1 cellular context compared by ENCODE assay signal in the genomic region with DNA sequence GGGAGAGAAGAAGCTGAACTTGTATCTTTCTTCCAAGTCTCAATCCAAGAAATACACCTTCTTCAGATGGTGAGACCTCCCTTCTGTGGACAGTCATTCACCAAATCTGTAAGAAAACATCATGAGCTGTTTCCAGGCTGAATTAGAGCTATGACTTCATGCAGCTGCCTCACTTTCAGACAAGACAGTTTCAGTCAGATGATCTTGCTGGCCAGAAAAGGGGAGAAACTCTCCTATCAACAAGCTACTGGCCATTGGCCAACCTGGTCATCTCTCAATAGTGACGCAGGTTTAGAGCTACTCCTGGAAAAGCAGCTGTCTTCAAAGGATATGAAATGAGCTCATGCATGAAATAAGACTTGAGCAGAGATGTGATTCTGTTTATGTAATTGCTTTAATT.
TF ChIP-seq lines count a peak whose summit lies in the region.

No MANE protein-coding gene starts in this region.

TF ChIP-seq in HepG2, 621 proteins besides CTCF, POLR2A, EP300 and RAD21 (continued from another document):
- TF ChIP-seq AFF4 (CRISPR knock-in tag; IDR thresholded peaks at IDR 0.05) (no peak), KAT2B (IDR thresholded peaks at IDR 0.05; ENCODE audit: borderline replicate concordance, low read depth, low read length) (no peak), IRF2 (CRISPR knock-in tag; IDR thresholded peaks at IDR 0.05) (no peak), SSRP1 (CRISPR knock-in tag; IDR thresholded peaks at IDR 0.05) (no peak), ZNF616 (CRISPR knock-in tag; IDR thresholded peaks at IDR 0.05; ENCODE audit: low read depth) (no peak), PRPF4 (IDR thresholded peaks at IDR 0.05; ENCODE audit: low read depth, low read length, poor library complexity, severe bottlenecking) (no peak), EED (CRISPR knock-in tag; IDR thresholded peaks at IDR 0.05) (no peak), ZNF883 (CRISPR knock-in tag; IDR thresholded peaks at IDR 0.05; ENCODE audit: not compliant biosample characterization) (no peak), SOX6 (IDR thresholded peaks at IDR 0.05) (no peak), SOX6 (CRISPR knock-in tag; IDR thresholded peaks at IDR 0.05) (no peak), GFI1 (CRISPR knock-in tag; IDR thresholded peaks at IDR 0.05; ENCODE audit: borderline replicate concordance) (no peak), ZNF839 (CRISPR knock-in tag; IDR thresholded peaks at IDR 0.05; ENCODE audit: borderline replicate concordance) (no peak)
